In the genomic region with DNA sequence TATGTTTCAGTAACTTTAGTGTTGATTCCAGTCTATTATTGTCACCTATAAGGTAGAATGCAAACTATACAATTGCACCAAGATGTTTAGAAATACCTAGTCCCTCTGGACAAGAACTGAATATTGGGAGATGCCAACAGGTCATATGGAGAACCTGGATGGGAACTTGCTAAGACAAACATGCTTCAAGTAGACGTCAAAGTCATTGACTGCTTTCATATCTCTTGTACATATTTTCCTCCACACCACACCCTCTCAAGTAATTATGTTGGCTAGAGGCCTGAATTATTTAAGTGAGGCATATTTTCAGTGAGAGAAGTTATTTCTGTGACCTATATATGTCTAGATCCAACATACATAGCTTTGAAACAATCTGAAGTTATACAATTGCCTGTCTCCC, we compare ENCODE assay signal across 25 cellular contexts.
"Had no signal": no experiment of that assay in that cellular context is flagged by ENCODE, and none has a peak within 500 bp of the region (broad histone marks: within the 10 kb centered on the region; RNA-seq: fewer than 3 reads in every experiment).

No MANE protein-coding gene starts in this region.

- ATAC-seq: effector memory CD8-positive, alpha-beta T cell; esophagus mucosa; foreskin keratinocyte; gastrocnemius medialis; gastroesophageal sphincter; heart left ventricle; heart right ventricle had no signal

- H3K4me3 ChIP-seq: colonic mucosa, coronary artery, dorsolateral prefrontal cortex, esophagus muscularis mucosa, esophagus squamous epithelium, gastrocnemius medialis, gastroesophageal sphincter, heart left ventricle, heart right ventricle had no signal

- H3K27ac Mint-ChIP-seq: dendritic cell treated with granulocyte-macrophage colony-stimulating factor and Interleukin-4, amounts not matched to agents 40 ng/mL and 50 ng/mL, for 4 days; effector memory CD8-positive, alpha-beta T cell; endodermal cell had no signal

- H3K4me1 Mint-ChIP-seq: endodermal cell had no signal

- H3K27me3 Mint-ChIP-seq: dendritic cell treated with granulocyte-macrophage colony-stimulating factor and Interleukin-4, amounts not matched to agents 40 ng/mL and 50 ng/mL, for 4 days; effector memory CD8-positive, alpha-beta T cell had no signal

- DNase-seq: colonic mucosa; cortex of kidney; dermis blood vessel endothelial cell; dorsolateral prefrontal cortex; effector CD4-positive, alpha-beta T cell; effector CD8-positive, alpha-beta T cell; effector memory CD4-positive, alpha-beta T cell; effector memory CD8-positive, alpha-beta T cell; endodermal cell; erythroblast; esophagus squamous epithelium; foreskin fibroblast; foreskin keratinocyte; foreskin melanocyte; gastrocnemius medialis; glutamatergic neuron; head of caudate nucleus; heart left ventricle; heart right ventricle had no signal

- H3K27me3 ChIP-seq: colonic mucosa, dorsolateral prefrontal cortex, esophagus muscularis mucosa, esophagus squamous epithelium, foreskin keratinocyte, gastrocnemius medialis, gastroesophageal sphincter, heart left ventricle, heart right ventricle had no signal

- H3K4me3 Mint-ChIP-seq: dendritic cell treated with granulocyte-macrophage colony-stimulating factor and Interleukin-4, amounts not matched to agents 40 ng/mL and 50 ng/mL, for 4 days; effector memory CD8-positive, alpha-beta T cell; endodermal cell had no signal

- H3K36me3 ChIP-seq: colonic mucosa, esophagus muscularis mucosa, esophagus squamous epithelium, gastrocnemius medialis, gastroesophageal sphincter, heart left ventricle, heart right ventricle had no signal

- H3K27ac ChIP-seq: colonic mucosa, coronary artery, dorsolateral prefrontal cortex, epithelial cell of prostate, esophagus muscularis mucosa, esophagus squamous epithelium, foreskin keratinocyte, gastrocnemius medialis, gastroesophageal sphincter, heart left ventricle, heart right ventricle had no signal

- H3K4me1 ChIP-seq: colonic mucosa, esophagus muscularis mucosa, esophagus squamous epithelium, foreskin keratinocyte, gastrocnemius medialis, gastroesophageal sphincter, heart left ventricle, heart right ventricle had no signal

- H3K9me3 Mint-ChIP-seq: endodermal cell had no signal

- H3K9me3 ChIP-seq: colonic mucosa, esophagus muscularis mucosa, esophagus squamous epithelium, gastrocnemius medialis, gastroesophageal sphincter, heart left ventricle had no signal
